In the genomic region with DNA sequence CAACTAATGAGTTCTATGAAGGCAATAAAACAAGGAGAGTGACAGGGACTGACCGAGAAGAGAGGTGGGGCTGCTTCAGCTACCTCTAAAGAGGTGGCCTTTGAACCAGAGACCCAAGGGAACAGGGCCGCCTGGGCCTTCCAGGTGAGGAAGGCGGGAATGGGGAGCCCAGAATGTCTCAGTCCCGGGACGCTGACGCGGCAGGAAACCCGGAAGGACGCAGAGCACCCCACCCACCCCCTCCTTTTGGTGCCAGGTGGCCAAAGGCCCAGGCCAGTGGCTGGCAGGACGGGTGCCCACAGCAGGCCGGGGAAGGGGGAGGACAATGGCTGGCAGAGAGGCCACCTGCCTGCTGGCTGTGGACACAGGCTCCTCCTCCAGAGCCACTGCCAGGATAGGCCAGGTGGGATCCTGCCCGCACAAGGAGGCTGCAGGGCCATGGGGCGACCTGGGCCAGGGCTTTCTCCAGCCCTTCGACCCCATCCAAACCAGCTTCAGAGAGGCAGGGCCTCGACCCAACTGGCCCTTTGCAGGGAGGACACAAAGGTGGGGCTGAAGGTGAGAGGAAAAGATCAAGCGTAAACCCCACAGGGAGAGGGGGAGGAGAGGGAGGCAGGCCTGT, we compare ENCODE assay signal across 16 cellular contexts. TPM values are rescaled to one million over a fixed set of nuclear protein-coding genes. Genes with fewer than 3 reads are reported as not detected.
A peak's percentile ranks its signal among the peaks of the same experiment; 100 is the strongest.
DNase-seq lines count a peak whose midpoint lies in the region; ATAC-seq and TF ChIP-seq lines count a peak whose summit lies in the region.
"Had no signal": no experiment of that assay in that cellular context is flagged by ENCODE, and none has a peak within 500 bp of the region (broad histone marks: within the 10 kb centered on the region; RNA-seq: fewer than 3 reads in every experiment).

No MANE protein-coding gene starts in this region.

- H3K4me3 ChIP-seq in stomach smooth muscle (ENCODE audit: low read length in 2 of 2), result no peak overlapping the region
- no peak overlapping the region for H3K4me3 ChIP-seq in tibial nerve
- H3K4me3 ChIP-seq: A549 had no signal

- H3K27me3 ChIP-seq in stomach smooth muscle (ENCODE audit: control insufficient read depth in 1 of 2, insufficient read depth in 2 of 2, low read length in 2 of 2), result no peaks in the 10 kb centered on the region
- H3K27me3 ChIP-seq in tibial nerve, result peaks cover 0 to 69% of the 10 kb centered on the region in 2 donors

- no peak overlapping the region for H3K9ac ChIP-seq in stomach smooth muscle (ENCODE audit: low read length in 2 of 2)

- no peak for TF ChIP-seq POLR2A in tibial nerve (IDR thresholded peaks at IDR 0.05)

- peak; percentile 50 for ATAC-seq in left lobe of liver
- ATAC-seq: A549; effector memory CD8-positive, alpha-beta T cell; natural killer cell treated with Interleukin-12 subunit alpha and Interleukin-12 subunit beta and Interleukin-15 and Interleukin-18, amount 100 ng/mL, for 72 hours; sciatic nerve; stimulated activated naive B cell treated with anti-CD40 and anti-IgM and Interleukin-4, amounts not matched to agents 10 μg/mL and 1 μg/mL and 100 μg/mL, for 72 hours had no signal

- no peak for TF ChIP-seq EP300 in tibial nerve (IDR thresholded peaks at IDR 0.05)

- no peaks in the 10 kb centered on the region for H3K9me3 ChIP-seq in stomach smooth muscle (ENCODE audit: control insufficient read depth in 2 of 2, low read length in 2 of 2)
- H3K9me3 ChIP-seq in tibial nerve, result no peaks in the 10 kb centered on the region
- H3K9me3 ChIP-seq: A549 had no signal

- no peak for TF ChIP-seq CTCF in tibial nerve (IDR thresholded peaks at IDR 0.05)

- DNase-seq in NCI-H2029 (lab: John Stamatoyannopoulos, UW) (peak; percentile 72), NCI-H2029 treated with DMSO at 0.1 percent for 48 hours (lab: John Stamatoyannopoulos, UW) (no peak), SW480 (ENCODE audit: low spot score) (peak; percentile 15), left lobe of liver (ENCODE audit: low spot score) (no peak), mesenteric fat pad (ENCODE audit: low spot score) (no peak), tibial nerve (ENCODE audit: low spot score in 2 of 2) (no peak)
- no peak for DNase-seq in stimulated activated naive CD4-positive, alpha-beta T cell treated with Interleukin-2 at 50 U/mL for 16 hours (lab: John Stamatoyannopoulos, UW)
- DNase-seq: activated naive CD4-positive, alpha-beta T cell treated with anti-CD3 and anti-CD28 coated beads, Interleukin-2, amount 50 U/mL, for 16 hours; COR-L47; effector memory CD8-positive, alpha-beta T cell; NCI-H146; stimulated activated naive B cell treated with anti-CD40 and anti-IgM and Interleukin-4, amounts not matched to agents 10 μg/mL and 1 μg/mL and 100 μg/mL, for 72 hours had no signal

- H3K4me1 ChIP-seq in stomach smooth muscle (ENCODE audit: control insufficient read depth, insufficient read depth, low read length) (peaks cover 39% of the 10 kb centered on the region), tibial nerve (no peaks in the 10 kb centered on the region)

- H3K27ac ChIP-seq in stomach smooth muscle (ENCODE audit: low read length), result peak overlapping the region; percentile 58
- H3K27ac ChIP-seq in tibial nerve, result peak overlapping the region in 2 of 4 donors; percentile 3 to 68
- H3K27ac ChIP-seq: A549 had no signal

- 76 to 81% methylated on average over 12 to 16 of the region's 16 CpGs for whole genome bisulfite sequencing in tibial nerve, 2 donors

- H3K36me3 ChIP-seq in stomach smooth muscle (ENCODE audit: control insufficient read depth in 2 of 2, insufficient read depth in 2 of 2, low read length in 2 of 2) (no peaks in the 10 kb centered on the region), tibial nerve (no peaks in the 10 kb centered on the region)

RNA-seq across cellular contexts. Expression of gene CASZ1, which starts 58.2 kb away (rescaled TPM):
- total RNA-seq in left lobe of liver (4.8 TPM), mesenteric fat pad (8.4 TPM), tibial nerve (1 to 10 TPM; 1.7 to 7.5 (median 5.1) TPM)

Comparison
In these comparisons a context has a peak if more than half of its experiments do, and no peak if none do; other contexts are left out.
1. DNase-seq: peak in NCI-H2029 (single experiment) and SW480 (single experiment); none in NCI-H2029 treated with DMSO at 0.1 percent for 48 hours (single experiment), left lobe of liver (single experiment), mesenteric fat pad (single experiment), stimulated activated naive CD4-positive, alpha-beta T cell treated with Interleukin-2 at 50 U/mL for 16 hours (single experiment) and tibial nerve (0 of 2).